In the genomic region with DNA sequence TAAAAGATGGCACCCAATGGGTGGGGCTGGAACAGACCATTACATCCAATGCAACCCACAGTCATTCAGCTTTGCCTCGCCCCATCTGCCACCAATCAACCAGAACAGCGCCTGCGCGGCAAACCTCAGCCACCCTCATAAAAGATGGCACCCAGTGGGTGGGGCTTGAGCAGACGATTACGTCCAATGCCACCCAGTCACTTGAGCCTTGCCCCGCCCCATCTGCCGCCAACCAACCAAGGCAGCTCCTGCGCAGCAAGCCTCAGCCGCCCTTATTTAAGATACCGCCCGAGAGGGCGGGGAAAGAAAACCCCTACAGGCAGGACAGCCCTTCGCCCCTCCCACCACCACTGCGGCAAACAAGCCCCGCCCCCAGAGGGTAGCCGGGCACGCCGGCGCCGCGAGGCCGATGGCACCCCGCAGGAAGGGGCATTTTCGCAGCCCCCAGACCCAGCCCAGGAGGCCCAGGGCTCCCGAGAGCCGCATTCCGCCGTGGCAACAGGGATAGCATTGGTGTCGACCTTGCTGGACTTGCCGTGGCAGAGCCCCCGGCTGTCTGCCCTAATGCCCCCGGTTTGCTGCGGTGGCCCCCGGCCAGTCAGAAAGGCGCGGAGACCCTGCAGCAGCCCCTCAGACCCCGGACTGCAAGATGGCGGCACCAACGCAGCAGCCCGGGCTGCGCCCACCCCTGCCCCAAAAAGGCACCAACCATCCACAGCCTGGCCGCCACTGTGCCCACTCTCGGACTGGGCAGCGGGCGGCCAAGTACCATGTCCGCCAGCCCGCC, we compare ENCODE assay signal across 10 cellular contexts. TPM values are rescaled to one million over a fixed set of nuclear protein-coding genes. Genes with fewer than 3 reads are reported as not detected.
DNase-seq lines count a peak whose midpoint lies in the region; ATAC-seq lines count a peak whose summit lies in the region.
"Had no signal": no experiment of that assay in that cellular context is flagged by ENCODE, and none has a peak within 500 bp of the region (broad histone marks: within the 10 kb centered on the region; RNA-seq: fewer than 3 reads in every experiment).

No MANE protein-coding gene starts in this region.

- ATAC-seq in right cardiac atrium (peak; percentile 76 to 80), sciatic nerve (peak; percentile 81), GM18519 (IDR thresholded peaks at IDR 0.05; ENCODE audit: low FRiP score, unreplicated experiment) (no peak), GM18870 (IDR thresholded peaks at IDR 0.05; ENCODE audit: unreplicated experiment) (no peak), GM18867 (IDR thresholded peaks at IDR 0.05; ENCODE audit: unreplicated experiment) (no peak)
- ATAC-seq: GM12878 had no signal

- 54% methylated on average over 48 of the region's 48 CpGs for WGBS in right cardiac atrium

- intact Hi-C loops in right cardiac atrium (cut with DNase I) (no loop called here), sciatic nerve (cut with DNase I) (no loop called here)

- no peaks in the 10 kb centered on the region for H3K9me3 ChIP-seq in right cardiac atrium (ENCODE audit: control insufficient read depth, low read length)

- DNase-seq in H4 (ENCODE audit: low spot score) (peak; percentile 87), right cardiac atrium (peak; percentile 96 to 98 (median 97)), sciatic nerve (ENCODE audit: low spot score) (peak; percentile 95)
- DNase-seq in effector CD8-positive, alpha-beta T cell (lab: John Stamatoyannopoulos, UW), result no peak

- peak overlapping the region; percentile 36 for H3K4me3 ChIP-seq in right cardiac atrium (ENCODE audit: low read length)
- H3K4me3 ChIP-seq: GM12878 had no signal

- no peaks in the 10 kb centered on the region for H3K4me1 ChIP-seq in right cardiac atrium (ENCODE audit: control insufficient read depth, insufficient read depth, low read length)

- no peaks in the 10 kb centered on the region for H3K27me3 ChIP-seq in right cardiac atrium (ENCODE audit: control insufficient read depth, insufficient read depth)

- H3K27ac ChIP-seq in angular gyrus (ENCODE audit: low read depth, low read length) (peak overlapping the region; percentile 82), right cardiac atrium (ENCODE audit: low read length) (peak overlapping the region; percentile 39)

RNA-seq across cellular contexts. Expression of gene PEG3, which starts 0.7 kb away (rescaled TPM):
- total RNA-seq in H4 (2014; rRNA removed; shearing (Covaris generic)), result 0.90 and 2.8 TPM in 2 replicates
- total RNA-seq in right cardiac atrium, result 10 to 100 TPM; 12.2 to 17.0 (median 14.4) TPM
- polyA plus RNA-seq in right cardiac atrium, result 3.1 TPM
- 14.4 TPM for total RNA-seq in sciatic nerve
- total RNA-seq: neural crest cell had no signal

RNA-seq across cellular contexts. Expression of gene ZIM2, which starts 0.7 kb away (rescaled TPM):
- total RNA-seq in H4 (2014; rRNA removed; shearing (Covaris generic)), result 0.14 and 0.31 TPM in 2 replicates
- under 1 TPM in 2 of 4 donors, not detected in 2; 0.17 to 0.25 TPM for total RNA-seq in right cardiac atrium
- 0.05 TPM for polyA plus RNA-seq in right cardiac atrium
- 0.76 TPM for total RNA-seq in sciatic nerve
- total RNA-seq: GM12878, neural crest cell had no signal
- polyA plus RNA-seq: GM12878 had no signal

Comparison
In these comparisons a context has a peak if more than half of its experiments do, and no peak if none do; other contexts are left out.
1. ATAC-seq: peak in right cardiac atrium (2 of 2) and sciatic nerve (single experiment); none in GM18519 (single experiment), GM18870 (single experiment) and GM18867 (single experiment).